Comparison of ENCODE assay signal across 8 cellular contexts in the genomic region with DNA sequence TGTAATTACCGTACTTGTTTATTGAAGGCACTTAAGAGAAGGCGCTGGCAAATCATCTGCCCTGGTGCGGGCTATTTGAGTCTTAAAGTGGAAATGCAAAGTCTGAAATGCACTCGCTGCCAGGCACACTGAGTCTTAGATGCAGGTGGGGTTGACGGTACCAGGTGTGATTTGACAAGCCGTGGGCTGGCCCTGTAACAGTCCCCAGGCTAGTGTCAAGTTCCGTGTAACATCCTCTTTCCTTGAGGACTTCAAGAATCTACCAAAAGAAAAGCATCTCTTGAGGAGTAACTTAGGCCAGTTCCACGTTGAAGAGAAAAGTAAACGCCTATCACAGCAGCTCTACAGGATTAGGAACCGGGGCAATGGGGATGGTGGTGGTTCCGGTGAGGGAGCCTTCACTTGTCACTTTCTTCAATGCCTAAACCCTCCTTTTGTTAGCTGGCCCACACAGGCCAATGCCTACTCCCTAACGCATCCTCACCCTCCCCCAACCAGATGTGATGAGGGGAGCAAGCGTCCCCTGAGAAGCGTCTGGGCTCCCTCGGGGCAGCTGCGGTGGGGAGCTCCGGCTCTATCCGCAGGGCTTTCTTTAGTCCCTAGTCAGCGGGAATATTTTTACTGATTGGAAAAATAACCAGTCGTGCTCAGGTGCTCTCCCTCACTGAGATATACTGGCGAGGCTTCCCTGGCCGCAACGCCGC. TPM values are rescaled to one million over a fixed set of nuclear protein-coding genes. Genes with fewer than 3 reads are reported as not detected.
DNase-seq lines count a peak whose midpoint lies in the region; ATAC-seq and TF ChIP-seq lines count a peak whose summit lies in the region.

No MANE protein-coding gene starts in this region.

- H2BK5ac ChIP-seq in IMR-90 (ENCODE audit: low read depth, low read length, poor library complexity, severe bottlenecking): peak overlapping the region; percentile 70

- CTCF ChIA-PET in IMR-90 (lab: Yijun Ruan, JAX): interaction anchor here (2.0 kb wide), 1 partner anchor 22 kb away, joined by 5 read pairs; no protein-coding TSS in a partner anchor

- H3K9me3 ChIP-seq in IMR-90 (ENCODE audit: control insufficient read depth, insufficient read depth, low read length) (no peaks in the 10 kb centered on the region), adipocyte (ENCODE audit: control insufficient read depth, low read length) (no peaks in the 10 kb centered on the region), iPS-18c (ENCODE audit: control insufficient read depth, insufficient read depth, low read length) (no peaks in the 10 kb centered on the region)

- H3K4ac ChIP-seq in IMR-90 (ENCODE audit: low read depth, low read length): peak overlapping the region; percentile 86

- DNase-seq in NCI-H2171 (lab: John Stamatoyannopoulos, UW) (peak; percentile 60), NCI-H2171 treated with DMSO at 0.1 percent for 48 hours (lab: John Stamatoyannopoulos, UW) (no peak), IMR-90 (no peak), adipocyte (ENCODE audit: low read depth) (no peak), NCI-H774 (lab: John Stamatoyannopoulos, UW) (no peak)

- peak overlapping the region; percentile 48 for H4K5ac ChIP-seq in IMR-90 (ENCODE audit: low read depth, low read length)

- dilution Hi-C loops in IMR-90 (cut with HindIII; ENCODE audit: low sequenced_read_pairs, unreplicated experiment): no loop called here

- H2AFZ ChIP-seq in IMR-90 (replicated peaks; ENCODE audit: low read length, poor library complexity): peak overlapping the region; percentile 95

- peaks cover 10% of the 10 kb centered on the region; the same call in 1 of the 2 replicates for H4K20me1 ChIP-seq in IMR-90 (ENCODE audit: insufficient read depth, low read length)

- H2BK15ac ChIP-seq in IMR-90 (ENCODE audit: low read depth, low read length): no peak overlapping the region; the same call in 2 of the 3 replicates

- peaks cover 5% of the 10 kb centered on the region for H3K9me1 ChIP-seq in IMR-90 (ENCODE audit: insufficient read depth, low read length)

- H2BK20ac ChIP-seq in IMR-90 (ENCODE audit: low read depth, low read length): no peak overlapping the region

- H3K27ac Mint-ChIP-seq in stimulated activated naive CD8-positive, alpha-beta T cell treated with anti-CD3 and anti-CD28 coated beads, Interleukin-15, Interleukin-2, amounts not matched to agents 100 ng/mL and 50 ng/mL, for 24 hours: peak overlapping the region; percentile 99

- peak overlapping the region; percentile 16 for H2BK120ac ChIP-seq in IMR-90 (ENCODE audit: low read depth, low read length)

- peak overlapping the region; percentile 63 for H3K9ac ChIP-seq in IMR-90 (ENCODE audit: low read depth, low read length)
- H3K9ac ChIP-seq in adipocyte (ENCODE audit: low read length): peak overlapping the region; percentile 93

- H3K14ac ChIP-seq in IMR-90 (replicated peaks; ENCODE audit: low read depth, low read length): peak overlapping the region; percentile 90

- peak overlapping the region; percentile 77 for H3K23ac ChIP-seq in IMR-90 (ENCODE audit: low read depth, low read length)

- H3K36me3 Mint-ChIP-seq in stimulated activated naive CD8-positive, alpha-beta T cell treated with anti-CD3 and anti-CD28 coated beads, Interleukin-15, Interleukin-2, amounts not matched to agents 100 ng/mL and 50 ng/mL, for 24 hours (ENCODE audit: low read depth): peaks cover 4% of the 10 kb centered on the region

- TF ChIP-seq CTCF in IMR-90 (conservative IDR thresholded peaks at IDR 0.05; ENCODE audit: low read depth, low read length): no peak

- H2AK9ac ChIP-seq in IMR-90 (replicated peaks; ENCODE audit: low read depth, low read length, poor library complexity): peak overlapping the region; percentile 98

- H3K27me3 Mint-ChIP-seq in stimulated activated naive CD8-positive, alpha-beta T cell treated with anti-CD3 and anti-CD28 coated beads, Interleukin-15, Interleukin-2, amounts not matched to agents 100 ng/mL and 50 ng/mL, for 24 hours: no peaks in the 10 kb centered on the region

- H2AK5ac ChIP-seq in IMR-90 (ENCODE audit: low read depth, low read length): peak overlapping the region; percentile 76

- H4K91ac ChIP-seq in IMR-90 (ENCODE audit: insufficient read depth, low read depth, low read length): peak overlapping the region; percentile 51; the same call in 1 of the 2 replicates

- peaks cover 42% of the 10 kb centered on the region for H3K4me1 Mint-ChIP-seq in stimulated activated naive CD8-positive, alpha-beta T cell treated with anti-CD3 and anti-CD28 coated beads, Interleukin-15, Interleukin-2, amounts not matched to agents 100 ng/mL and 50 ng/mL, for 24 hours (ENCODE audit: low read depth)

- POLR2A ChIA-PET in IMR-90 (lab: Charles Lee; ENCODE audit: unreplicated experiment): no interaction called here

- TF ChIP-seq RAD21 in IMR-90 (IDR thresholded peaks at IDR 0.05; ENCODE audit: low read length): no peak

- in situ Hi-C loops in IMR-90 (cut with MboI; ENCODE audit: low sequenced_read_pairs): no loop called here

- intact Hi-C loops in IMR-90 (cut with micrococcal nuclease): loop anchor here (5.0 kb wide), 1 partner anchor 48 kb away; no protein-coding TSS in a partner anchor

- peak overlapping the region; percentile 70 for H3K56ac ChIP-seq in IMR-90 (ENCODE audit: extremely low read depth, insufficient read depth, low read length)

- no peak overlapping the region; the same call in 1 of the 2 replicates for H3K18ac ChIP-seq in IMR-90 (ENCODE audit: low read depth, low read length)

- H3K4me3 ChIP-seq in IMR-90 (ENCODE audit: insufficient read depth, low read depth, low read length): peak overlapping the region; percentile 69
- peak overlapping the region; percentile 88 for H3K4me3 ChIP-seq in adipocyte (ENCODE audit: low read length)
- peak overlapping the region; percentile 96 for H3K4me3 ChIP-seq in iPS-18c (ENCODE audit: insufficient read depth, low read depth, low read length)

- no TSS peak for BruUV-seq in IMR-90 (replicated peaks; lab: Mats Ljungman, UMichigan)

- ATAC-seq in GM21717 (IDR thresholded peaks at IDR 0.05; ENCODE audit: unreplicated experiment): peak; percentile 30
- ATAC-seq in IMR-90 (ENCODE audit: low read depth): peak; percentile 15

- peak overlapping the region; percentile 81 for H3K4me2 ChIP-seq in IMR-90 (ENCODE audit: low read depth, low read length)

- no peaks in the 10 kb centered on the region for H3K9me3 Mint-ChIP-seq in stimulated activated naive CD8-positive, alpha-beta T cell treated with anti-CD3 and anti-CD28 coated beads, Interleukin-15, Interleukin-2, amounts not matched to agents 100 ng/mL and 50 ng/mL, for 24 hours

- H4K8ac ChIP-seq in IMR-90 (ENCODE audit: low read depth in 2 of 2, low read length in 2 of 2): peak overlapping the region; percentile 28 to 75; a peak in 3 of 4 replicates

- H3K4me1 ChIP-seq in IMR-90 (ENCODE audit: control insufficient read depth, insufficient read depth, low read length) (peaks cover 4% of the 10 kb centered on the region), adipocyte (ENCODE audit: control insufficient read depth, insufficient read depth, low read length) (peaks cover 23% of the 10 kb centered on the region)

- peaks cover 8 to 34% of the 10 kb centered on the region in 2 experiments; a peak in 2 of 4 replicates for H3K79me1 ChIP-seq in IMR-90 (ENCODE audit: low read depth in 1 of 2, low read length in 2 of 2)

- no peaks in the 10 kb centered on the region for H3K27me3 ChIP-seq in IMR-90 (ENCODE audit: control insufficient read depth, insufficient read depth, low read length)
- H3K27me3 ChIP-seq in adipocyte (replicated peaks; ENCODE audit: control insufficient read depth, insufficient read depth, low read length): no peaks in the 10 kb centered on the region

- 0% methylated on average over 6 of the region's 24 CpGs; no CpG with 5 or more reads in 1 of the 2 experiments for WGBS in IMR-90 (ENCODE audit: extremely low coverage in 2 of 2, insufficient read length in 1 of 2), 2 experiments

- peak overlapping the region; percentile 88 for H3K4me3 Mint-ChIP-seq in stimulated activated naive CD8-positive, alpha-beta T cell treated with anti-CD3 and anti-CD28 coated beads, Interleukin-15, Interleukin-2, amounts not matched to agents 100 ng/mL and 50 ng/mL, for 24 hours

- H3K36me3 ChIP-seq in IMR-90 (ENCODE audit: control insufficient read depth, insufficient read depth, low read length) (no peaks in the 10 kb centered on the region), adipocyte (ENCODE audit: control insufficient read depth, insufficient read depth, low read length, severe bottlenecking) (no peaks in the 10 kb centered on the region)

- TF ChIP-seq POLR2A in IMR-90 (IDR thresholded peaks at IDR 0.05; ENCODE audit: low read depth, low read length): 0 out of 2 replicates have a peak, but pooled peaks have one; percentile 98

- peak overlapping the region; percentile 41 for H3K27ac ChIP-seq in IMR-90 (ENCODE audit: insufficient read depth, low read length)

TF ChIP-seq in IMR-90, 13 proteins besides CTCF, POLR2A, EP300 and RAD21 (continues in another document):
- TF ChIP-seq RCOR1 (IDR thresholded peaks at IDR 0.05; ENCODE audit: insufficient replicate concordance, low read length): peak; percentile 60
- TF ChIP-seq USF2 (IDR thresholded peaks at IDR 0.05; ENCODE audit: low read depth, low read length): no peak
- no peak for TF ChIP-seq SMC3 (IDR thresholded peaks at IDR 0.05; ENCODE audit: low read depth, low read length)
- TF ChIP-seq ELK1 (IDR thresholded peaks at IDR 0.05; ENCODE audit: borderline replicate concordance, low read depth, low read length): no peak
- TF ChIP-seq RFX5 (IDR thresholded peaks at IDR 0.05; ENCODE audit: low read depth, low read length): no peak
- TF ChIP-seq NFE2L2 (IDR thresholded peaks at IDR 0.05; ENCODE audit: low read depth, low read length): no peak

RNA-seq across cellular contexts. Expression of gene UGP2, which starts 1.5 kb away (rescaled TPM):
- total RNA-seq in IMR-90 (2012; rRNA removed): 58.8 and 101 TPM in 2 replicates
- polyA plus RNA-seq in IMR-90 (2012; rRNA removed): 36.7 and 45.0 TPM in 2 replicates
- polyA plus RNA-seq in IMR-90 (2012; cell fraction: cytosol; rRNA removed): 5.2 and 7.8 TPM in 2 replicates
- polyA plus RNA-seq in IMR-90 (2012; cell fraction: nucleus; rRNA removed; ENCODE audit: low replicate concordance): 2.2 and 18.2 TPM in 2 replicates
